In genomic region chr1:56481140-56481694, GRCh38 we compare ENCODE assay signal across 18 cellular contexts.
"Had no signal": no experiment of that assay in that cellular context is flagged by ENCODE, and none has a peak within 500 bp of the region (broad histone marks: within the 10 kb centered on the region; RNA-seq: fewer than 3 reads in every experiment).

No MANE protein-coding gene starts in this region.

- H3K27me3 ChIP-seq: esophagus muscularis mucosa, gastrocnemius medialis, sigmoid colon, testis, tibial nerve had no signal

- H3K27ac ChIP-seq: epithelial cell of prostate, esophagus muscularis mucosa, gastrocnemius medialis, heart right ventricle, sigmoid colon, skin epidermis, testis, tibial nerve had no signal

- H3K9me3 ChIP-seq: esophagus muscularis mucosa, gastrocnemius medialis, heart right ventricle, sigmoid colon, testis, tibial nerve had no signal

- ATAC-seq: gastrocnemius medialis; heart right ventricle; left lobe of liver; natural killer cell; stimulated activated naive B cell treated with anti-CD40 and anti-IgM and Interleukin-4, amounts not matched to agents 10 μg/mL and 1 μg/mL and 100 μg/mL, for 72 hours; stimulated activated naive CD8-positive, alpha-beta T cell treated with anti-CD3 and anti-CD28 coated beads, Interleukin-15, amount 100 ng/mL, for 72 hours had no signal

- DNase-seq: effector memory CD4-positive, alpha-beta T cell; gastrocnemius medialis; heart right ventricle; hypothalamus; mammary epithelial cell; natural killer cell; posterior cingulate gyrus; sigmoid colon; stimulated activated CD4-positive, alpha-beta T cell treated with anti-CD3 and anti-CD28 coated beads, Interleukin-2, amount 100 ng/mL, for 24 hours; stimulated activated CD4-positive, alpha-beta T cell treated with anti-CD3 and anti-CD28 coated beads, Interleukin-4, amount 100 ng/mL, for 4 hours; stimulated activated naive B cell treated with anti-CD40 and anti-IgM and Interleukin-4, amounts not matched to agents 10 μg/mL and 1 μg/mL and 100 μg/mL, for 72 hours; stimulated activated naive CD8-positive, alpha-beta T cell treated with anti-CD3 and anti-CD28 coated beads, Interleukin-15, amount 100 ng/mL, for 72 hours; testis had no signal

- H3K4me1 ChIP-seq: testis had no signal

- H3K36me3 ChIP-seq: gastrocnemius medialis, heart right ventricle, sigmoid colon, tibial nerve had no signal

- H3K4me3 ChIP-seq: esophagus muscularis mucosa, gastrocnemius medialis, heart right ventricle, sigmoid colon, skin epidermis, testis, tibial nerve had no signal
